ENCODE assay signal across 1 cellular context in genomic region chr12:109597414-109597794, GRCh38.
TF ChIP-seq lines count a peak whose summit lies in the region.

No MANE protein-coding gene starts in this region.

TF ChIP-seq in GM12878, 131 proteins besides CTCF, POLR2A, EP300 and RAD21:
- 0 out of 2 replicates have a peak, but pooled peaks have one; percentile 23 for TF ChIP-seq MTA3 (IDR thresholded peaks at IDR 0.05; ENCODE audit: borderline replicate concordance, low read length)
- TF ChIP-seq TCF3 (IDR thresholded peaks at IDR 0.05; ENCODE audit: borderline replicate concordance, insufficient read depth, low read depth, low read length): no peak
